Comparison of ENCODE assay signal across 7 cellular contexts in genomic region chr3:109081746-109082510, GRCh38. TPM values are rescaled to one million over a fixed set of nuclear protein-coding genes. Genes with fewer than 3 reads are reported as not detected.
DNase-seq lines count a peak whose midpoint lies in the region; ATAC-seq, FAIRE-seq and TF ChIP-seq lines count a peak whose summit lies in the region.

No MANE protein-coding gene starts in this region.

- H3K27ac Mint-ChIP-seq in CD8-positive, alpha-beta T cell = no peak overlapping the region

- H3K9me3 Mint-ChIP-seq in CD8-positive, alpha-beta T cell = peaks cover 13% of the 10 kb centered on the region

- ATAC-seq in CD8-positive, alpha-beta T cell = no peak
- peak; percentile 100 for ATAC-seq in HG02571 (IDR thresholded peaks at IDR 0.05; ENCODE audit: unreplicated experiment)

- CTCF ChIA-PET in CD8-positive, alpha-beta T cell (lab: Charles Lee) = interaction anchor here (0.8 to 1.4 kb wide), 4 partner anchors 11 to 58 kb away, joined by 3 to 5 read pairs (median 4); no protein-coding TSS in a partner anchor

- no peaks in the 10 kb centered on the region for H3K36me3 ChIP-seq in CD8-positive, alpha-beta T cell (ENCODE audit: insufficient read depth, low read length)
- no peaks in the 10 kb centered on the region for H3K36me3 ChIP-seq in adipocyte (ENCODE audit: control insufficient read depth, insufficient read depth, low read length, severe bottlenecking)
- no peaks in the 10 kb centered on the region for H3K36me3 ChIP-seq in kidney (ENCODE audit: control insufficient read depth in 1 of 2, insufficient read depth in 2 of 2, low read length in 2 of 2)

- intact Hi-C loops in CD8-positive, alpha-beta T cell (cut with DNase I, micrococcal nuclease) = loop anchor here (1.0 to 5.0 kb wide), 3 partner anchors 420 to 593 kb away; no protein-coding TSS in a partner anchor
- intact Hi-C loops in kidney (cut with DNase I) = no loop called here

- no peaks in the 10 kb centered on the region for H3K36me3 Mint-ChIP-seq in CD8-positive, alpha-beta T cell

- POLR2A ChIA-PET in CD8-positive, alpha-beta T cell (lab: Charles Lee) = no interaction called here

- TF ChIP-seq CTCF in CD8-positive, alpha-beta T cell (IDR thresholded peaks at IDR 0.05) = peak; percentile 39
- TF ChIP-seq CTCF in kidney (IDR thresholded peaks at IDR 0.05; ENCODE audit: borderline replicate concordance, extremely low read depth, insufficient read depth) = peak; percentile 51

- H3K27me3 ChIP-seq in CD8-positive, alpha-beta T cell (ENCODE audit: insufficient read depth, low read length) = no peaks in the 10 kb centered on the region
- peaks cover 13% of the 10 kb centered on the region for H3K27me3 ChIP-seq in adipocyte (replicated peaks; ENCODE audit: control insufficient read depth, insufficient read depth, low read length)

- H3K4me3 Mint-ChIP-seq in CD8-positive, alpha-beta T cell = no peak overlapping the region

- H3K9ac ChIP-seq in adipocyte (ENCODE audit: low read length) = no peak overlapping the region
- no peak overlapping the region for H3K9ac ChIP-seq in kidney (ENCODE audit: low read length in 2 of 2)

- no peaks in the 10 kb centered on the region for H3K9me3 ChIP-seq in CD8-positive, alpha-beta T cell (ENCODE audit: low read length)
- no peaks in the 10 kb centered on the region for H3K9me3 ChIP-seq in adipocyte (ENCODE audit: control insufficient read depth, low read length)
- no peaks in the 10 kb centered on the region for H3K9me3 ChIP-seq in kidney (ENCODE audit: control insufficient read depth in 1 of 2, low read length in 2 of 2)

- no peak overlapping the region for H3K27ac ChIP-seq in CD8-positive, alpha-beta T cell (ENCODE audit: low read depth, low read length)
- no peak overlapping the region for H3K27ac ChIP-seq in kidney (ENCODE audit: low read depth in 2 of 2, low read length in 2 of 2)

- peaks cover 15% of the 10 kb centered on the region for H3K27me3 Mint-ChIP-seq in CD8-positive, alpha-beta T cell (ENCODE audit: low read depth)

- H3K4me1 ChIP-seq in CD8-positive, alpha-beta T cell (ENCODE audit: insufficient read depth, low read length) = no peaks in the 10 kb centered on the region
- H3K4me1 ChIP-seq in adipocyte (ENCODE audit: control insufficient read depth, insufficient read depth, low read length) = no peaks in the 10 kb centered on the region
- no peaks in the 10 kb centered on the region for H3K4me1 ChIP-seq in kidney (ENCODE audit: control insufficient read depth in 1 of 2, insufficient read depth in 1 of 2, low read depth in 1 of 2, low read length in 2 of 2)

- H3K4me1 Mint-ChIP-seq in CD8-positive, alpha-beta T cell (ENCODE audit: low read depth) = no peaks in the 10 kb centered on the region

- TF ChIP-seq POLR2A in GM12891 (IDR thresholded peaks at IDR 0.05; ENCODE audit: low read depth, low read length) = no peak

- no peak overlapping the region for H3K4me3 ChIP-seq in CD8-positive, alpha-beta T cell (ENCODE audit: low read depth, low read length)
- H3K4me3 ChIP-seq in adipocyte (ENCODE audit: low read length) (no peak overlapping the region), kidney (ENCODE audit: low read length in 2 of 2) (no peak overlapping the region)

- no peak for DNase-seq in CD8-positive, alpha-beta T cell
- DNase-seq in GM12891 (ENCODE audit: insufficient read length, low spot score) (peak; percentile 9), M059J (ENCODE audit: low read depth) (peak; percentile 65), adipocyte (ENCODE audit: low read depth) (peak; percentile 68), kidney (no peak), cerebellum (ENCODE audit: low spot score) (no peak)

- FAIRE-seq in GM12891 (lab: Jason Lieb, UNC) = peak; percentile 92
- no peak for FAIRE-seq in kidney (lab: Jason Lieb, UNC)

TF ChIP-seq in GM12891, 5 proteins besides CTCF, POLR2A, EP300 and RAD21:
- TF ChIP-seq PAX5 (IDR thresholded peaks at IDR 0.05; ENCODE audit: insufficient read depth, low read length, severe bottlenecking) (no peak), POU2F2 (IDR thresholded peaks at IDR 0.05; ENCODE audit: low read depth, low read length) (0 out of 2 replicates have a peak, but pooled peaks have one; percentile 61)

RNA-seq across cellular contexts. Expression of gene MORC1, which starts 36.0 kb away (rescaled TPM):
- total RNA-seq in CD8-positive, alpha-beta T cell = not detected
- polyA plus RNA-seq in GM12891 (2012; ENCODE audit: low read depth, missing spikeins) = not detected
- total RNA-seq in M059J (2014; rRNA removed; shearing (Covaris generic)) = 0.02 TPM in 1 of 2 replicates, not detected in the other
- total RNA-seq in kidney (0.06 TPM), cerebellum (0.36 TPM)
- not detected for polyA plus RNA-seq in kidney (ENCODE audit: insufficient read depth, low read depth, low replicate concordance)

RNA-seq across cellular contexts. Expression of gene C3orf85, which starts 54.6 kb away (rescaled TPM):
- total RNA-seq in CD8-positive, alpha-beta T cell = not detected
- not detected for polyA plus RNA-seq in GM12891 (2012; ENCODE audit: low read depth, missing spikeins)
- total RNA-seq in M059J (2014; rRNA removed; shearing (Covaris generic)) = not detected in 2 replicates
- not detected for total RNA-seq in kidney
- polyA plus RNA-seq in kidney (ENCODE audit: insufficient read depth, low read depth, low replicate concordance) = 40.4 TPM
- not detected for total RNA-seq in cerebellum

Comparison
In these comparisons a context has a peak if more than half of its experiments do, and no peak if none do; other contexts are left out.
1. DNase-seq: peak in GM12891 (single experiment), M059J (single experiment) and adipocyte (single experiment); none in CD8-positive, alpha-beta T cell (0 of 7), kidney (single experiment) and cerebellum (single experiment).